ENCODE assay signal across 27 cellular contexts in genomic region chr6:6195080-6195479, GRCh38.
"Had no signal": no experiment of that assay in that cellular context is flagged by ENCODE, and none has a peak within 500 bp of the region (broad histone marks: within the 10 kb centered on the region; RNA-seq: fewer than 3 reads in every experiment).

No MANE protein-coding gene starts in this region.

- ATAC-seq: stimulated activated effector memory CD8-positive, alpha-beta T cell treated with anti-CD3 and anti-CD28 coated beads, Interleukin-12 subunit alpha, Interleukin-12 subunit beta, amount 100 ng/mL, for 72 hours; stimulated activated memory B cell treated with anti-CD40 and anti-IgM and Interleukin-4, amounts not matched to agents 10 μg/mL and 1 μg/mL and 100 μg/mL, for 72 hours; stimulated activated naive B cell treated with anti-CD40 and anti-IgM and Interleukin-4, amounts not matched to agents 10 μg/mL and 1 μg/mL and 100 μg/mL, for 72 hours; stimulated activated naive CD8-positive, alpha-beta T cell treated with anti-CD3 and anti-CD28 coated beads, Interleukin-15, amount 100 ng/mL, for 72 hours; stimulated activated naive CD8-positive, alpha-beta T cell treated with anti-CD3 and anti-CD28 coated beads, Interleukin-15, Interleukin-2, amounts not matched to agents 100 U/mL and 50 U/mL, for 24 hours; upper lobe of right lung had no signal

- DNase-seq: stimulated activated CD4-positive, alpha-beta T cell treated with anti-CD3 and anti-CD28 coated beads, Interleukin-2, amount 100 ng/mL, for 48 hours; stimulated activated CD4-positive, alpha-beta T cell treated with anti-CD3 and anti-CD28 coated beads, Interleukin-4, amount 100 ng/mL, for 1 hour; stimulated activated CD4-positive, alpha-beta T cell treated with anti-CD3 and anti-CD28 coated beads, Interleukin-4, amount 100 ng/mL, for 24 hours; stimulated activated CD4-positive, alpha-beta T cell treated with anti-CD3 and anti-CD28 coated beads, Interleukin-4, amount 100 ng/mL, for 4 hours; stimulated activated CD8-positive, alpha-beta memory T cell treated with anti-CD3 and anti-CD28 coated beads, Interleukin-4, amount 100 ng/mL, for 48 hours; stimulated activated naive B cell treated with anti-CD40 and anti-IgM and Interleukin-4, amounts not matched to agents 10 μg/mL and 1 μg/mL and 100 μg/mL, for 72 hours; stimulated activated naive CD4-positive, alpha-beta T cell; stimulated activated naive CD4-positive, alpha-beta T cell treated with Interleukin-2 at 50 U/mL for 16 hours; stimulated activated naive CD8-positive, alpha-beta T cell treated with anti-CD3 and anti-CD28 coated beads, Interleukin-15, amount 100 ng/mL, for 72 hours; stimulated activated naive CD8-positive, alpha-beta T cell treated with anti-CD3 and anti-CD28 coated beads, Interleukin-15, Interleukin-2, amounts not matched to agents 100 U/mL and 50 U/mL, for 24 hours; stomach; substantia nigra; testis; thyroid gland; tibial artery; transverse colon; trophoblast cell; upper lobe of right lung; uterus had no signal

- H3K9me3 ChIP-seq: suprapubic skin, testis, thoracic aorta, thyroid gland, tibial artery, tibial nerve, transverse colon, upper lobe of left lung, upper lobe of right lung, uterus had no signal

- H3K9me3 Mint-ChIP-seq: stimulated activated memory B cell treated with anti-CD40 and anti-IgM and Interleukin-4, amounts not matched to agents 10 μg/mL and 1 μg/mL and 100 μg/mL, for 72 hours had no signal

- H3K36me3 ChIP-seq: stomach, suprapubic skin, thoracic aorta, thyroid gland, tibial artery, tibial nerve, transverse colon, upper lobe of left lung, upper lobe of right lung, uterus had no signal

- H3K27ac ChIP-seq: stomach, suprapubic skin, testis, thoracic aorta, thyroid gland, tibial artery, tibial nerve, transverse colon, upper lobe of left lung, upper lobe of right lung, uterus had no signal

- H3K36me3 Mint-ChIP-seq: stimulated activated effector memory CD8-positive, alpha-beta T cell treated with anti-CD3 and anti-CD28 coated beads, Interleukin-12 subunit alpha, Interleukin-12 subunit beta, amount 100 ng/mL, for 72 hours; stimulated activated memory B cell treated with anti-CD40 and anti-IgM and Interleukin-4, amounts not matched to agents 10 μg/mL and 1 μg/mL and 100 μg/mL, for 72 hours; stimulated activated naive B cell treated with anti-CD40 and anti-IgM and Interleukin-4, amounts not matched to agents 10 μg/mL and 1 μg/mL and 100 μg/mL, for 72 hours; type B pancreatic cell had no signal

- H3K4me1 ChIP-seq: stomach, suprapubic skin, testis, thyroid gland, tibial artery, tibial nerve, transverse colon, upper lobe of left lung, upper lobe of right lung, uterus had no signal

- H3K27me3 ChIP-seq: testis, thyroid gland, tibial artery, tibial nerve, upper lobe of left lung, upper lobe of right lung, uterus had no signal

- H3K27ac Mint-ChIP-seq: stimulated activated effector memory CD8-positive, alpha-beta T cell treated with anti-CD3 and anti-CD28 coated beads, Interleukin-12 subunit alpha, Interleukin-12 subunit beta, amount 100 ng/mL, for 72 hours; stimulated activated memory B cell treated with anti-CD40 and anti-IgM and Interleukin-4, amounts not matched to agents 10 μg/mL and 1 μg/mL and 100 μg/mL, for 72 hours; stimulated activated naive B cell treated with anti-CD40 and anti-IgM and Interleukin-4, amounts not matched to agents 10 μg/mL and 1 μg/mL and 100 μg/mL, for 72 hours; stimulated activated naive CD8-positive, alpha-beta T cell treated with anti-CD3 and anti-CD28 coated beads, Interleukin-15, amount 100 ng/mL, for 72 hours; stimulated activated naive CD8-positive, alpha-beta T cell treated with anti-CD3 and anti-CD28 coated beads, Interleukin-15, Interleukin-2, amounts not matched to agents 100 ng/mL and 50 ng/mL, for 24 hours; type B pancreatic cell had no signal

- H3K4me3 ChIP-seq: stomach, suprapubic skin, testis, thoracic aorta, thyroid gland, tibial artery, tibial nerve, transverse colon, upper lobe of left lung, upper lobe of right lung, uterus had no signal
